In the genomic region with DNA sequence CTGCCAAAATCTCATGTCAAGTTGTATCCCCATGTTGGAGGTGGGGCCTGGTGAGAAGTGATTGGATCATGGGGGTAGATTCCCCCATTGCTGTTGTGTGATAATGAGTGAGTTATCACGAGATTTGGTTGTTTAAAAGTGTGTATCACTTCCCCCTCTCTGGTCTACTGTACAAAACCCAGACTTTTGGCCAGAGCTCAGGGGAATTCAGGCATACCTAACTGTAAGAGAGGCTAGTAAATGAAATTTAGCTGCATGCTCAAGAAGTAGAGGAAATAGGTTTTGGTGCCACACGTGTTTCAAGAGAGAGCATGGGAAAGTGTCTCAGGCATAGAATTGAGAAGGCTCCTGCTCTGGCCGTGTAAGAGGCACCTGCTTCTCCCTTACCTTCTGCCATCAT, we compare ENCODE assay signal across 18 cellular contexts.
"Had no signal": no experiment of that assay in that cellular context is flagged by ENCODE, and none has a peak within 500 bp of the region (broad histone marks: within the 10 kb centered on the region; RNA-seq: fewer than 3 reads in every experiment).

No MANE protein-coding gene starts in this region.

- H3K4me1 Mint-ChIP-seq: brain, nephron had no signal

- H3K36me3 Mint-ChIP-seq: activated naive CD4-positive, alpha-beta T cell treated with anti-CD3 and anti-CD28 coated beads, Interleukin-2, amount 50 U/mL, for 72 hours; brain had no signal

- H3K4me3 Mint-ChIP-seq: activated CD8-positive, alpha-beta T cell treated with anti-CD3 and anti-CD28 coated beads, Interleukin-2, amount 10 ng/mL, durations not matched to agents 7 days and 5 days; activated T-helper 1 cell treated with anti-CD3 and anti-CD28 coated beads, Interleukin-12 subunit alpha, Interleukin-12 subunit beta, Interleukin-2, Interleukin-4 antibody, amounts not matched to agents 30 ng/mL and 10 ng/mL and 1 ng/mL, durations not matched to agents 14 hours and 24 hours and 36 hours; brain; nephron had no signal

- H3K27ac Mint-ChIP-seq: activated CD8-positive, alpha-beta T cell treated with anti-CD3 and anti-CD28 coated beads, Interleukin-2, amount 10 ng/mL, durations not matched to agents 7 days and 5 days; activated naive CD4-positive, alpha-beta T cell treated with anti-CD3 and anti-CD28 coated beads, Interleukin-2, amount 50 U/mL, for 72 hours; activated T-helper 1 cell treated with anti-CD3 and anti-CD28 coated beads, Interleukin-12 subunit alpha, Interleukin-12 subunit beta, Interleukin-2, Interleukin-4 antibody, amounts not matched to agents 30 ng/mL and 10 ng/mL and 1 ng/mL, durations not matched to agents 14 hours and 24 hours and 36 hours; brain; nephron had no signal

- H3K27me3 Mint-ChIP-seq: brain had no signal

- DNase-seq: activated CD4-positive, alpha-beta T cell treated with anti-CD3 and anti-CD28 coated beads, Interleukin-2, amount 50 U/mL, for 1 hour; activated CD8-positive, alpha-beta T cell treated with anti-CD3 and anti-CD28 coated beads, Interleukin-2, amount 10 ng/mL, durations not matched to agents 7 days and 5 days; activated gamma-delta T cell; aorta; head of caudate nucleus; left ventricle myocardium superior; mammary epithelial cell; midbrain; pancreas; right lobe of liver; stimulated activated CD4-positive, alpha-beta T cell treated with anti-CD3 and anti-CD28 coated beads, Interleukin-1b, Interleukin-23, amount 100 ng/mL, for 48 hours; stomach had no signal

- ATAC-seq: activated CD4-positive, CD25-positive, alpha-beta regulatory T cell treated with anti-CD3 and anti-CD28 coated beads, Interleukin-2, amount 50 U/mL, for 24 hours; activated CD8-positive, alpha-beta T cell treated with anti-CD3 and anti-CD28 coated beads, Interleukin-2, amount 10 ng/mL, durations not matched to agents 7 days and 5 days; activated naive CD4-positive, alpha-beta T cell treated with anti-CD3 and anti-CD28 coated beads, Interleukin-2, amount 50 U/mL, for 72 hours; gastroesophageal sphincter; left ventricle myocardium superior; pancreas; right lobe of liver had no signal

- H3K9me3 Mint-ChIP-seq: activated T-helper 1 cell treated with anti-CD3 and anti-CD28 coated beads, Interleukin-12 subunit alpha, Interleukin-12 subunit beta, Interleukin-2, Interleukin-4 antibody, amounts not matched to agents 30 ng/mL and 10 ng/mL and 1 ng/mL, durations not matched to agents 14 hours and 24 hours and 36 hours; nephron had no signal
